ENCODE assay signal across 8 cellular contexts in genomic region chr5:34022131-34022705, GRCh38. TPM values are rescaled to one million over a fixed set of nuclear protein-coding genes. Genes with fewer than 3 reads are reported as not detected.
DNase-seq lines count a peak whose midpoint lies in the region; ATAC-seq and TF ChIP-seq lines count a peak whose summit lies in the region.

No MANE protein-coding gene starts in this region.

- H4K20me1 ChIP-seq in DND-41 (ENCODE audit: insufficient read depth, low read length), result no peaks in the 10 kb centered on the region

- DNase-seq in DND-41, result peak; percentile 81
- DNase-seq in cardiac fibroblast (ENCODE audit: low read depth in 2 of 2), result peak; percentile 39 to 65
- no peak for DNase-seq in ascending aorta (ENCODE audit: low spot score in 2 of 2)
- no peak for DNase-seq in T1000 (lab: John Stamatoyannopoulos, UW)
- DNase-seq in midbrain (lab: John Stamatoyannopoulos, UW), result no peak
- no peak for DNase-seq in C1 segment of cervical spinal cord (lab: John Stamatoyannopoulos, UW)

- peak; percentile 100 for ATAC-seq in DND-41 (ENCODE audit: insufficient read depth, low read depth)
- peak; percentile 96 for ATAC-seq in GM19468 (IDR thresholded peaks at IDR 0.05; ENCODE audit: extremely low read depth, unreplicated experiment)
- ATAC-seq in HG03469 (IDR thresholded peaks at IDR 0.05; ENCODE audit: unreplicated experiment), result peak; percentile 73

- H3K79me2 ChIP-seq in DND-41 (ENCODE audit: insufficient read depth, low read length), result no peaks in the 10 kb centered on the region

- H3K27me3 ChIP-seq in DND-41 (ENCODE audit: insufficient read depth, low read length, poor library complexity) (no peaks in the 10 kb centered on the region), ascending aorta (no peaks in the 10 kb centered on the region)

- H3K27ac ChIP-seq in DND-41 (ENCODE audit: low read length), result peak overlapping the region; percentile 94
- H3K27ac ChIP-seq in ascending aorta, result no peak overlapping the region

- intact Hi-C loops in ascending aorta (cut with DNase I), result no loop called here

- H3K36me3 ChIP-seq in DND-41 (ENCODE audit: insufficient read depth, low read length), result peaks cover 3% of the 10 kb centered on the region; the same call in 1 of the 2 replicates
- H3K36me3 ChIP-seq in ascending aorta, result no peaks in the 10 kb centered on the region

- no peak for TF ChIP-seq CTCF in DND-41 (IDR thresholded peaks at IDR 0.05; ENCODE audit: borderline replicate concordance, extremely low read depth, low read length, poor library complexity, severe bottlenecking)
- no peak for TF ChIP-seq CTCF in cardiac fibroblast (IDR thresholded peaks at IDR 0.05; ENCODE audit: low read depth, low read length)
- TF ChIP-seq CTCF in ascending aorta (IDR thresholded peaks at IDR 0.05), result no peak

- peaks cover 23% of the 10 kb centered on the region for H3K4me1 ChIP-seq in DND-41 (ENCODE audit: insufficient read depth, low read length)
- H3K4me1 ChIP-seq in ascending aorta, result no peaks in the 10 kb centered on the region

- H3K4me3 ChIP-seq in DND-41 (ENCODE audit: low read depth in 1 of 2, low read length in 2 of 2), result peak overlapping the region in 1 of 2 experiments; percentile 34; a peak in 1 of 4 replicates
- no peak overlapping the region for H3K4me3 ChIP-seq in cardiac fibroblast (replicated peaks in 1 of 2; ENCODE audit: low read depth in 2 of 2, low read length in 2 of 2)
- H3K4me3 ChIP-seq in ascending aorta, result no peak overlapping the region

- peak overlapping the region; percentile 41 for H3K9ac ChIP-seq in DND-41 (ENCODE audit: low read depth, low read length)

- peak overlapping the region; percentile 45 for H3K4me2 ChIP-seq in DND-41 (ENCODE audit: insufficient read depth, low read length)

- peak overlapping the region; percentile 84 for H2AFZ ChIP-seq in DND-41 (ENCODE audit: low read depth, low read length)

- no peaks in the 10 kb centered on the region for H3K9me3 ChIP-seq in DND-41 (ENCODE audit: insufficient read depth, low read length, severe bottlenecking)
- H3K9me3 ChIP-seq in ascending aorta, result no peaks in the 10 kb centered on the region

RNA-seq across cellular contexts. Expression of gene AMACR, which starts 14.4 kb away (rescaled TPM):
- 1.3 TPM for total RNA-seq in ascending aorta

RNA-seq across cellular contexts. Expression of gene C1QTNF3, which starts 20.8 kb away (rescaled TPM):
- 1.3 TPM for total RNA-seq in ascending aorta

RNA-seq across cellular contexts. Expression of gene SLC45A2, which starts 37.7 kb away (rescaled TPM):
- not detected for total RNA-seq in ascending aorta

Comparison
In these comparisons a context has a peak if more than half of its experiments do, and no peak if none do; other contexts are left out.
1. DNase-seq: peak in DND-41 (single experiment) and cardiac fibroblast (2 of 2); none in ascending aorta (0 of 2), T1000 (single experiment), midbrain (single experiment) and C1 segment of cervical spinal cord (0 of 14).
2. Peak in every context shown above with its lines, with median percentiles within 50 percentile points of each other: ATAC-seq.